Comparison of ENCODE assay signal across 1 cellular context in the genomic region with DNA sequence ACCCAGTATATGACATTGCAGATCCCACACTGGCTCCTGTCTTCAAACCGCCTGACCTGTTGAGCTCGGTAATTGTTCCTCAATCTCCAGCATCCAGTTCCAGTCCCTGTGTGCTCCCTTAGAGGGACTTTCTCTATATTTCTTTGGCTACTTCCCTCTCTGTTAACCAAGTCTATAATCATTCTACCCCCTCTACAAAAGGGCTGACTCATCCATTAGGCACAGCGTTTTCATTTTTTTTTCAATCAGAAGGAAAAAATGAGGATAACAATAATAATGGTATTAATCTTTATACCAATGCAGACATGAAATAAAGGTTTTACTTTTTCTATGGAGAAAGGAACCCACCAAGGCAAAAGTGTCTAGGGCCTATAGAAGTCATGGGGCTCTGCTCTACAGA.
TF ChIP-seq lines count a peak whose summit lies in the region.

No MANE protein-coding gene starts in this region.

TF ChIP-seq in SK-N-SH treated with all-trans-retinoic acid at 6 μM for 48 hours, 23 proteins besides CTCF, POLR2A, EP300 and RAD21 (continued from another document):
- TF ChIP-seq, protein P1, sequence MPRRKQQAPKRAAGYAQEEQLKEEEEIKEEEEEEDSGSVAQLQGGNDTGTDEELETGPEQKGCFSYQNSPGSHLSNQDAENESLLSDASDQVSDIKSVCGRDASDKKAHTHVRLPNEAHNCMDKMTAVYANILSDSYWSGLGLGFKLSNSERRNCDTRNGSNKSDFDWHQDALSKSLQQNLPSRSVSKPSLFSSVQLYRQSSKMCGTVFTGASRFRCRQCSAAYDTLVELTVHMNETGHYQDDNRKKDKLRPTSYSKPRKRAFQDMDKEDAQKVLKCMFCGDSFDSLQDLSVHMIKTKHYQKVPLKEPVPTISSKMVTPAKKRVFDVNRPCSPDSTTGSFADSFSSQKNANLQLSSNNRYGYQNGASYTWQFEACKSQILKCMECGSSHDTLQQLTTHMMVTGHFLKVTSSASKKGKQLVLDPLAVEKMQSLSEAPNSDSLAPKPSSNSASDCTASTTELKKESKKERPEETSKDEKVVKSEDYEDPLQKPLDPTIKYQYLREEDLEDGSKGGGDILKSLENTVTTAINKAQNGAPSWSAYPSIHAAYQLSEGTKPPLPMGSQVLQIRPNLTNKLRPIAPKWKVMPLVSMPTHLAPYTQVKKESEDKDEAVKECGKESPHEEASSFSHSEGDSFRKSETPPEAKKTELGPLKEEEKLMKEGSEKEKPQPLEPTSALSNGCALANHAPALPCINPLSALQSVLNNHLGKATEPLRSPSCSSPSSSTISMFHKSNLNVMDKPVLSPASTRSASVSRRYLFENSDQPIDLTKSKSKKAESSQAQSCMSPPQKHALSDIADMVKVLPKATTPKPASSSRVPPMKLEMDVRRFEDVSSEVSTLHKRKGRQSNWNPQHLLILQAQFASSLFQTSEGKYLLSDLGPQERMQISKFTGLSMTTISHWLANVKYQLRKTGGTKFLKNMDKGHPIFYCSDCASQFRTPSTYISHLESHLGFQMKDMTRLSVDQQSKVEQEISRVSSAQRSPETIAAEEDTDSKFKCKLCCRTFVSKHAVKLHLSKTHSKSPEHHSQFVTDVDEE (CRISPR knock-in tag; IDR thresholded peaks at IDR 0.05): no peak
- TF ChIP-seq ZFP30 (CRISPR knock-in tag; IDR thresholded peaks at IDR 0.05) (no peak), RARB (CRISPR knock-in tag; IDR thresholded peaks at IDR 0.05) (no peak), TOX (CRISPR knock-in tag; IDR thresholded peaks at IDR 0.05; ENCODE audit: borderline replicate concordance) (no peak), ESRRG (CRISPR knock-in tag; IDR thresholded peaks at IDR 0.05) (no peak), ISL1 (CRISPR knock-in tag; IDR thresholded peaks at IDR 0.05) (no peak), OSR1 (CRISPR knock-in tag; IDR thresholded peaks at IDR 0.05) (no peak), ZNF70 (CRISPR knock-in tag; IDR thresholded peaks at IDR 0.05) (no peak), GLIS3 (CRISPR knock-in tag; IDR thresholded peaks at IDR 0.05) (no peak), SNAI2 (CRISPR knock-in tag; IDR thresholded peaks at IDR 0.05) (no peak)
- TF ChIP-seq, protein P2, sequence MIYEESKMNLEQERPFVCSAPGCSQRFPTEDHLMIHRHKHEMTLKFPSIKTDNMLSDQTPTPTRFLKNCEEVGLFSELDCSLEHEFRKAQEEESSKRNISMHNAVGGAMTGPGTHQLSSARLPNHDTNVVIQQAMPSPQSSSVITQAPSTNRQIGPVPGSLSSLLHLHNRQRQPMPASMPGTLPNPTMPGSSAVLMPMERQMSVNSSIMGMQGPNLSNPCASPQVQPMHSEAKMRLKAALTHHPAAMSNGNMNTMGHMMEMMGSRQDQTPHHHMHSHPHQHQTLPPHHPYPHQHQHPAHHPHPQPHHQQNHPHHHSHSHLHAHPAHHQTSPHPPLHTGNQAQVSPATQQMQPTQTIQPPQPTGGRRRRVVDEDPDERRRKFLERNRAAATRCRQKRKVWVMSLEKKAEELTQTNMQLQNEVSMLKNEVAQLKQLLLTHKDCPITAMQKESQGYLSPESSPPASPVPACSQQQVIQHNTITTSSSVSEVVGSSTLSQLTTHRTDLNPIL (CRISPR knock-in tag; IDR thresholded peaks at IDR 0.05; ENCODE audit: low read depth): no peak
- TF ChIP-seq, protein P3, sequence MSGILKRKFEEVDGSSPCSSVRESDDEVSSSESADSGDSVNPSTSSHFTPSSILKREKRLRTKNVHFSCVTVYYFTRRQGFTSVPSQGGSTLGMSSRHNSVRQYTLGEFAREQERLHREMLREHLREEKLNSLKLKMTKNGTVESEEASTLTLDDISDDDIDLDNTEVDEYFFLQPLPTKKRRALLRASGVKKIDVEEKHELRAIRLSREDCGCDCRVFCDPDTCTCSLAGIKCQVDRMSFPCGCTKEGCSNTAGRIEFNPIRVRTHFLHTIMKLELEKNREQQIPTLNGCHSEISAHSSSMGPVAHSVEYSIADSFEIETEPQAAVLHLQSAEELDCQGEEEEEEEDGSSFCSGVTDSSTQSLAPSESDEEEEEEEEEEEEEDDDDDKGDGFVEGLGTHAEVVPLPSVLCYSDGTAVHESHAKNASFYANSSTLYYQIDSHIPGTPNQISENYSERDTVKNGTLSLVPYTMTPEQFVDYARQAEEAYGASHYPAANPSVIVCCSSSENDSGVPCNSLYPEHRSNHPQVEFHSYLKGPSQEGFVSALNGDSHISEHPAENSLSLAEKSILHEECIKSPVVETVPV (CRISPR knock-in tag; IDR thresholded peaks at IDR 0.05): no peak
- TF ChIP-seq, protein P4, sequence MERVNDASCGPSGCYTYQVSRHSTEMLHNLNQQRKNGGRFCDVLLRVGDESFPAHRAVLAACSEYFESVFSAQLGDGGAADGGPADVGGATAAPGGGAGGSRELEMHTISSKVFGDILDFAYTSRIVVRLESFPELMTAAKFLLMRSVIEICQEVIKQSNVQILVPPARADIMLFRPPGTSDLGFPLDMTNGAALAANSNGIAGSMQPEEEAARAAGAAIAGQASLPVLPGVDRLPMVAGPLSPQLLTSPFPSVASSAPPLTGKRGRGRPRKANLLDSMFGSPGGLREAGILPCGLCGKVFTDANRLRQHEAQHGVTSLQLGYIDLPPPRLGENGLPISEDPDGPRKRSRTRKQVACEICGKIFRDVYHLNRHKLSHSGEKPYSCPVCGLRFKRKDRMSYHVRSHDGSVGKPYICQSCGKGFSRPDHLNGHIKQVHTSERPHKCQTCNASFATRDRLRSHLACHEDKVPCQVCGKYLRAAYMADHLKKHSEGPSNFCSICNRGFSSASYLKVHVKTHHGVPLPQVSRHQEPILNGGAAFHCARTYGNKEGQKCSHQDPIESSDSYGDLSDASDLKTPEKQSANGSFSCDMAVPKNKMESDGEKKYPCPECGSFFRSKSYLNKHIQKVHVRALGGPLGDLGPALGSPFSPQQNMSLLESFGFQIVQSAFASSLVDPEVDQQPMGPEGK (CRISPR knock-in tag; IDR thresholded peaks at IDR 0.05; ENCODE audit: borderline replicate concordance): no peak
